1 cellular context compared by ENCODE assay signal in genomic region chr1:186325239-186325638, GRCh38.
TF ChIP-seq lines count a peak whose summit lies in the region.

No MANE protein-coding gene starts in this region.

TF ChIP-seq in HepG2, 621 proteins besides CTCF, POLR2A, EP300 and RAD21:
- TF ChIP-seq, protein P1, sequence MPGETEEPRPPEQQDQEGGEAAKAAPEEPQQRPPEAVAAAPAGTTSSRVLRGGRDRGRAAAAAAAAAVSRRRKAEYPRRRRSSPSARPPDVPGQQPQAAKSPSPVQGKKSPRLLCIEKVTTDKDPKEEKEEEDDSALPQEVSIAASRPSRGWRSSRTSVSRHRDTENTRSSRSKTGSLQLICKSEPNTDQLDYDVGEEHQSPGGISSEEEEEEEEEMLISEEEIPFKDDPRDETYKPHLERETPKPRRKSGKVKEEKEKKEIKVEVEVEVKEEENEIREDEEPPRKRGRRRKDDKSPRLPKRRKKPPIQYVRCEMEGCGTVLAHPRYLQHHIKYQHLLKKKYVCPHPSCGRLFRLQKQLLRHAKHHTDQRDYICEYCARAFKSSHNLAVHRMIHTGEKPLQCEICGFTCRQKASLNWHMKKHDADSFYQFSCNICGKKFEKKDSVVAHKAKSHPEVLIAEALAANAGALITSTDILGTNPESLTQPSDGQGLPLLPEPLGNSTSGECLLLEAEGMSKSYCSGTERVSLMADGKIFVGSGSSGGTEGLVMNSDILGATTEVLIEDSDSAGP (CRISPR knock-in tag; IDR thresholded peaks at IDR 0.05; ENCODE audit: borderline replicate concordance): no peak
- no peak for TF ChIP-seq KLF9 (CRISPR knock-in tag; IDR thresholded peaks at IDR 0.05; ENCODE audit: low read depth)
- TF ChIP-seq, protein P2, sequence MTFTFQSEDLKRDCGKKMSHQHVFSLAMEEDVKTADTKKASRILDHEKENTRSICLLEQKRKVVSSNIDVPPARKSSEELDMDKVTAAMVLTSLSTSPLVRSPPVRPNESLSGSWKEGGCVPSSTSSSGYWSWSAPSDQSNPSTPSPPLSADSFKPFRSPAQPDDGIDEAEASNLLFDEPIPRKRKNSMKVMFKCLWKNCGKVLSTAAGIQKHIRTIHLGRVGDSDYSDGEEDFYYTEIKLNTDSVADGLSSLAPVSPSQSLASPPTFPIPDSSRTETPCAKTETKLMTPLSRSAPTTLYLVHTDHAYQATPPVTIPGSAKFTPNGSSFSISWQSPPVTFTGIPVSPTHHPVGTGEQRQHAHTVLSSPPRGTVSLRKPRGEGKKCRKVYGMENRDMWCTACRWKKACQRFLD (CRISPR knock-in tag; IDR thresholded peaks at IDR 0.05; ENCODE audit: borderline replicate concordance): no peak
- TF ChIP-seq, protein P3, sequence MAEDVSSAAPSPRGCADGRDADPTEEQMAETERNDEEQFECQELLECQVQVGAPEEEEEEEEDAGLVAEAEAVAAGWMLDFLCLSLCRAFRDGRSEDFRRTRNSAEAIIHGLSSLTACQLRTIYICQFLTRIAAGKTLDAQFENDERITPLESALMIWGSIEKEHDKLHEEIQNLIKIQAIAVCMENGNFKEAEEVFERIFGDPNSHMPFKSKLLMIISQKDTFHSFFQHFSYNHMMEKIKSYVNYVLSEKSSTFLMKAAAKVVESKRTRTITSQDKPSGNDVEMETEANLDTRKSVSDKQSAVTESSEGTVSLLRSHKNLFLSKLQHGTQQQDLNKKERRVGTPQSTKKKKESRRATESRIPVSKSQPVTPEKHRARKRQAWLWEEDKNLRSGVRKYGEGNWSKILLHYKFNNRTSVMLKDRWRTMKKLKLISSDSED (CRISPR knock-in tag; IDR thresholded peaks at IDR 0.05): no peak
- TF ChIP-seq ZNF430 (CRISPR knock-in tag; IDR thresholded peaks at IDR 0.05): no peak
- no peak for TF ChIP-seq NFATC3 (CRISPR knock-in tag; IDR thresholded peaks at IDR 0.05)
- no peak for TF ChIP-seq ZNF644 (CRISPR knock-in tag; IDR thresholded peaks at IDR 0.05; ENCODE audit: low read depth)
- no peak for TF ChIP-seq ZNF616 (CRISPR knock-in tag; IDR thresholded peaks at IDR 0.05; ENCODE audit: low read depth)
- TF ChIP-seq, protein P4, sequence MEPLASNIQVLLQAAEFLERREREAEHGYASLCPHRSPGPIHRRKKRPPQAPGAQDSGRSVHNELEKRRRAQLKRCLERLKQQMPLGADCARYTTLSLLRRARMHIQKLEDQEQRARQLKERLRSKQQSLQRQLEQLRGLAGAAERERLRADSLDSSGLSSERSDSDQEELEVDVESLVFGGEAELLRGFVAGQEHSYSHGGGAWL (CRISPR knock-in tag; IDR thresholded peaks at IDR 0.05): no peak
- TF ChIP-seq, protein P5, sequence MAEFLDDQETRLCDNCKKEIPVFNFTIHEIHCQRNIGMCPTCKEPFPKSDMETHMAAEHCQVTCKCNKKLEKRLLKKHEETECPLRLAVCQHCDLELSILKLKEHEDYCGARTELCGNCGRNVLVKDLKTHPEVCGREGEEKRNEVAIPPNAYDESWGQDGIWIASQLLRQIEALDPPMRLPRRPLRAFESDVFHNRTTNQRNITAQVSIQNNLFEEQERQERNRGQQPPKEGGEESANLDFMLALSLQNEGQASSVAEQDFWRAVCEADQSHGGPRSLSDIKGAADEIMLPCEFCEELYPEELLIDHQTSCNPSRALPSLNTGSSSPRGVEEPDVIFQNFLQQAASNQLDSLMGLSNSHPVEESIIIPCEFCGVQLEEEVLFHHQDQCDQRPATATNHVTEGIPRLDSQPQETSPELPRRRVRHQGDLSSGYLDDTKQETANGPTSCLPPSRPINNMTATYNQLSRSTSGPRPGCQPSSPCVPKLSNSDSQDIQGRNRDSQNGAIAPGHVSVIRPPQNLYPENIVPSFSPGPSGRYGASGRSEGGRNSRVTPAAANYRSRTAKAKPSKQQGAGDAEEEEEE (CRISPR knock-in tag; IDR thresholded peaks at IDR 0.05; ENCODE audit: borderline replicate concordance): no peak
- no peak for TF ChIP-seq ZNF383 (CRISPR knock-in tag; IDR thresholded peaks at IDR 0.05; ENCODE audit: borderline replicate concordance)
- TF ChIP-seq ZIK1 (CRISPR knock-in tag; IDR thresholded peaks at IDR 0.05; ENCODE audit: borderline replicate concordance, low read depth): no peak
- no peak for TF ChIP-seq SP5 (CRISPR knock-in tag; IDR thresholded peaks at IDR 0.05; ENCODE audit: borderline replicate concordance, low read depth)
- no peak for TF ChIP-seq SIX4 (CRISPR knock-in tag; IDR thresholded peaks at IDR 0.05)
- TF ChIP-seq, protein P6, sequence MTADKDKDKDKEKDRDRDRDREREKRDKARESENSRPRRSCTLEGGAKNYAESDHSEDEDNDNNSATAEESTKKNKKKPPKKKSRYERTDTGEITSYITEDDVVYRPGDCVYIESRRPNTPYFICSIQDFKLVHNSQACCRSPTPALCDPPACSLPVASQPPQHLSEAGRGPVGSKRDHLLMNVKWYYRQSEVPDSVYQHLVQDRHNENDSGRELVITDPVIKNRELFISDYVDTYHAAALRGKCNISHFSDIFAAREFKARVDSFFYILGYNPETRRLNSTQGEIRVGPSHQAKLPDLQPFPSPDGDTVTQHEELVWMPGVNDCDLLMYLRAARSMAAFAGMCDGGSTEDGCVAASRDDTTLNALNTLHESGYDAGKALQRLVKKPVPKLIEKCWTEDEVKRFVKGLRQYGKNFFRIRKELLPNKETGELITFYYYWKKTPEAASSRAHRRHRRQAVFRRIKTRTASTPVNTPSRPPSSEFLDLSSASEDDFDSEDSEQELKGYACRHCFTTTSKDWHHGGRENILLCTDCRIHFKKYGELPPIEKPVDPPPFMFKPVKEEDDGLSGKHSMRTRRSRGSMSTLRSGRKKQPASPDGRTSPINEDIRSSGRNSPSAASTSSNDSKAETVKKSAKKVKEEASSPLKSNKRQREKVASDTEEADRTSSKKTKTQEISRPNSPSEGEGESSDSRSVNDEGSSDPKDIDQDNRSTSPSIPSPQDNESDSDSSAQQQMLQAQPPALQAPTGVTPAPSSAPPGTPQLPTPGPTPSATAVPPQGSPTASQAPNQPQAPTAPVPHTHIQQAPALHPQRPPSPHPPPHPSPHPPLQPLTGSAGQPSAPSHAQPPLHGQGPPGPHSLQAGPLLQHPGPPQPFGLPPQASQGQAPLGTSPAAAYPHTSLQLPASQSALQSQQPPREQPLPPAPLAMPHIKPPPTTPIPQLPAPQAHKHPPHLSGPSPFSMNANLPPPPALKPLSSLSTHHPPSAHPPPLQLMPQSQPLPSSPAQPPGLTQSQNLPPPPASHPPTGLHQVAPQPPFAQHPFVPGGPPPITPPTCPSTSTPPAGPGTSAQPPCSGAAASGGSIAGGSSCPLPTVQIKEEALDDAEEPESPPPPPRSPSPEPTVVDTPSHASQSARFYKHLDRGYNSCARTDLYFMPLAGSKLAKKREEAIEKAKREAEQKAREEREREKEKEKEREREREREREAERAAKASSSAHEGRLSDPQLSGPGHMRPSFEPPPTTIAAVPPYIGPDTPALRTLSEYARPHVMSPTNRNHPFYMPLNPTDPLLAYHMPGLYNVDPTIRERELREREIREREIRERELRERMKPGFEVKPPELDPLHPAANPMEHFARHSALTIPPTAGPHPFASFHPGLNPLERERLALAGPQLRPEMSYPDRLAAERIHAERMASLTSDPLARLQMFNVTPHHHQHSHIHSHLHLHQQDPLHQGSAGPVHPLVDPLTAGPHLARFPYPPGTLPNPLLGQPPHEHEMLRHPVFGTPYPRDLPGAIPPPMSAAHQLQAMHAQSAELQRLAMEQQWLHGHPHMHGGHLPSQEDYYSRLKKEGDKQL (CRISPR knock-in tag; IDR thresholded peaks at IDR 0.05; ENCODE audit: low read depth): no peak
- TF ChIP-seq ARNT (IDR thresholded peaks at IDR 0.05): no peak
- TF ChIP-seq, protein P7, sequence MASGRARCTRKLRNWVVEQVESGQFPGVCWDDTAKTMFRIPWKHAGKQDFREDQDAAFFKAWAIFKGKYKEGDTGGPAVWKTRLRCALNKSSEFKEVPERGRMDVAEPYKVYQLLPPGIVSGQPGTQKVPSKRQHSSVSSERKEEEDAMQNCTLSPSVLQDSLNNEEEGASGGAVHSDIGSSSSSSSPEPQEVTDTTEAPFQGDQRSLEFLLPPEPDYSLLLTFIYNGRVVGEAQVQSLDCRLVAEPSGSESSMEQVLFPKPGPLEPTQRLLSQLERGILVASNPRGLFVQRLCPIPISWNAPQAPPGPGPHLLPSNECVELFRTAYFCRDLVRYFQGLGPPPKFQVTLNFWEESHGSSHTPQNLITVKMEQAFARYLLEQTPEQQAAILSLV (CRISPR knock-in tag; IDR thresholded peaks at IDR 0.05; ENCODE audit: borderline replicate concordance): no peak
- TF ChIP-seq, protein P8, sequence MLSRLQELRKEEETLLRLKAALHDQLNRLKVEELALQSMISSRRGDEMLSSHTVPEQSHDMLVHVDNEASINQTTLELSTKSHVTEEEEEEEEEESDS (CRISPR knock-in tag; IDR thresholded peaks at IDR 0.05; ENCODE audit: borderline replicate concordance): no peak
- TF ChIP-seq U2AF1 (optimal IDR thresholded peaks at IDR 0.05; ENCODE audit: low read depth, low read length): no peak
- TF ChIP-seq ATAD3A (CRISPR knock-in tag; IDR thresholded peaks at IDR 0.05): no peak
